In genomic region chr17:8176197-8176940, GRCh38 we compare ENCODE assay signal across 1 cellular context.
TF ChIP-seq lines count a peak whose summit lies in the region.

Gene TMEM107, minus strand, starts transcription at chr17:8176380. Its CDS starts 94 bp downstream, at chr17:8176286.

TF ChIP-seq in SK-N-SH treated with all-trans-retinoic acid at 6 μM for 48 hours, 23 proteins besides CTCF, POLR2A, EP300 and RAD21 (continued from another document):
- TF ChIP-seq TSHZ2 (CRISPR knock-in tag; IDR thresholded peaks at IDR 0.05) = no peak
